In genomic region chr17:71926746-71927398, GRCh38 we compare ENCODE assay signal across 24 cellular contexts.
DNase-seq lines count a peak whose midpoint lies in the region; ATAC-seq, FAIRE-seq and TF ChIP-seq lines count a peak whose summit lies in the region.
"Had no signal": no experiment of that assay in that cellular context is flagged by ENCODE, and none has a peak within 500 bp of the region (broad histone marks: within the 10 kb centered on the region; RNA-seq: fewer than 3 reads in every experiment).

No MANE protein-coding gene starts in this region.

- H3K27me3 Mint-ChIP-seq in endodermal cell (ENCODE audit: insufficient read depth): no peaks in the 10 kb centered on the region
- H3K27me3 Mint-ChIP-seq: activated CD4-positive, alpha-beta T cell treated with anti-CD3 and anti-CD28 coated beads for 36 hours; activated naive CD8-positive, alpha-beta T cell; memory B cell had no signal

- no peak for ATAC-seq in GM21786 (IDR thresholded peaks at IDR 0.05; ENCODE audit: unreplicated experiment)
- ATAC-seq: activated CD4-positive, alpha-beta T cell treated with anti-CD3 and anti-CD28 coated beads for 36 hours; natural killer cell; right cardiac atrium had no signal

- no peaks in the 10 kb centered on the region for H3K36me3 ChIP-seq in endodermal cell (ENCODE audit: control insufficient read depth, insufficient read depth, low read length)
- H3K36me3 ChIP-seq: BLaER1 treated with 17β-estradiol and CSF1 and Interleukin-3, amounts not matched to agents 10 nM and 100 nM; esophagus muscularis mucosa; MG63; upper lobe of left lung had no signal

- TF ChIP-seq CTCF in endodermal cell (conservative IDR thresholded peaks at IDR 0.05): no peak

- no peak overlapping the region for H3K4me3 Mint-ChIP-seq in endodermal cell
- H3K4me3 Mint-ChIP-seq: activated CD4-positive, alpha-beta T cell treated with anti-CD3 and anti-CD28 coated beads for 36 hours; activated naive CD8-positive, alpha-beta T cell; memory B cell; natural killer cell had no signal

- no peak overlapping the region for H3K27ac Mint-ChIP-seq in endodermal cell
- H3K27ac Mint-ChIP-seq: activated CD4-positive, alpha-beta T cell treated with anti-CD3 and anti-CD28 coated beads for 36 hours; activated naive CD8-positive, alpha-beta T cell; memory B cell; natural killer cell had no signal

- peak; percentile 10 for DNase-seq in A172 (ENCODE audit: low spot score)
- DNase-seq in HTR-8/SVneo (ENCODE audit: insufficient read length, low spot score): peak; percentile 25
- DNase-seq in SW480 (ENCODE audit: low spot score): peak; percentile 16
- DNase-seq in kidney tubule cell (ENCODE audit: low spot score): peak; percentile 94
- DNase-seq in frontal cortex (ENCODE audit: low spot score in 2 of 2): no peak
- no peak for DNase-seq in NOMO-1 (lab: John Stamatoyannopoulos, UW; ENCODE audit: unreplicated experiment in 2 of 2)
- DNase-seq in endodermal cell: no peak
- DNase-seq: activated CD4-positive, alpha-beta T cell treated with anti-CD3 and anti-CD28 coated beads for 36 hours; effector memory CD4-positive, alpha-beta T cell; IMR-90; kidney; MG63; natural killer cell; NCI-H1417 treated with DMSO at 0.1 percent for 48 hours; NCI-H526; right cardiac atrium; SHP77; SW 1271; upper lobe of left lung had no signal

- H3K4me1 Mint-ChIP-seq in endodermal cell: peaks cover 6% of the 10 kb centered on the region
- H3K4me1 Mint-ChIP-seq: activated CD4-positive, alpha-beta T cell treated with anti-CD3 and anti-CD28 coated beads for 36 hours; memory B cell had no signal

- H3K4me1 ChIP-seq in endodermal cell (ENCODE audit: control insufficient read depth, insufficient read depth, low read length): no peaks in the 10 kb centered on the region
- H3K4me1 ChIP-seq: esophagus muscularis mucosa, upper lobe of left lung had no signal

- no peak overlapping the region for H3K27ac ChIP-seq in endodermal cell (ENCODE audit: low read depth, low read length)
- H3K27ac ChIP-seq: BLaER1 treated with 17β-estradiol and CSF1 and Interleukin-3, amounts not matched to agents 10 nM and 100 nM; esophagus muscularis mucosa; upper lobe of left lung had no signal

- no peaks in the 10 kb centered on the region for H3K9me3 ChIP-seq in endodermal cell (ENCODE audit: control insufficient read depth, low read length)
- H3K9me3 ChIP-seq: BLaER1 treated with 17β-estradiol and CSF1 and Interleukin-3, amounts not matched to agents 10 nM and 100 nM; esophagus muscularis mucosa; MG63; upper lobe of left lung had no signal

- no peak for FAIRE-seq in HTR-8/SVneo (lab: Jason Lieb, UNC)
- no peak for FAIRE-seq in frontal cortex (lab: Jason Lieb, UNC)
- FAIRE-seq: kidney had no signal

- no peaks in the 10 kb centered on the region for H3K9me3 Mint-ChIP-seq in endodermal cell

- H3K36me3 Mint-ChIP-seq in endodermal cell (ENCODE audit: low read depth): no peaks in the 10 kb centered on the region
- H3K36me3 Mint-ChIP-seq: activated naive CD8-positive, alpha-beta T cell; natural killer cell had no signal

- no peaks in the 10 kb centered on the region for H3K27me3 ChIP-seq in endodermal cell (ENCODE audit: control insufficient read depth, insufficient read depth, low read length, poor library complexity, severe bottlenecking)
- H3K27me3 ChIP-seq: BLaER1 treated with 17β-estradiol and CSF1 and Interleukin-3, amounts not matched to agents 10 nM and 100 nM; MG63; upper lobe of left lung had no signal

- no peak overlapping the region for H3K9ac ChIP-seq in endodermal cell (ENCODE audit: extremely low read depth, low read length, poor library complexity, severe bottlenecking)
- H3K9ac ChIP-seq: BLaER1 treated with 17β-estradiol and CSF1 and Interleukin-3, amounts not matched to agents 10 nM and 100 nM had no signal

- no peak overlapping the region for H3K4me3 ChIP-seq in endodermal cell (ENCODE audit: low read length)
- H3K4me3 ChIP-seq: BLaER1 treated with 17β-estradiol and CSF1 and Interleukin-3, amounts not matched to agents 10 nM and 100 nM; esophagus muscularis mucosa; MG63; upper lobe of left lung had no signal

- WGBS in endodermal cell (ENCODE audit: insufficient coverage in 1 of 2, insufficient read length in 1 of 2), 2 experiments: 79 to 100% methylated on average over 3 to 5 of the region's 5 CpGs

Comparison
In these comparisons a context has a peak if more than half of its experiments do, and no peak if none do; other contexts are left out.
1. DNase-seq: peak in A172 (single experiment), HTR-8/SVneo (single experiment), SW480 (single experiment) and kidney tubule cell (single experiment); none in frontal cortex (0 of 2), NOMO-1 (0 of 2) and endodermal cell (single experiment).